Comparison of ENCODE assay signal across 1 cellular context in the genomic region with DNA sequence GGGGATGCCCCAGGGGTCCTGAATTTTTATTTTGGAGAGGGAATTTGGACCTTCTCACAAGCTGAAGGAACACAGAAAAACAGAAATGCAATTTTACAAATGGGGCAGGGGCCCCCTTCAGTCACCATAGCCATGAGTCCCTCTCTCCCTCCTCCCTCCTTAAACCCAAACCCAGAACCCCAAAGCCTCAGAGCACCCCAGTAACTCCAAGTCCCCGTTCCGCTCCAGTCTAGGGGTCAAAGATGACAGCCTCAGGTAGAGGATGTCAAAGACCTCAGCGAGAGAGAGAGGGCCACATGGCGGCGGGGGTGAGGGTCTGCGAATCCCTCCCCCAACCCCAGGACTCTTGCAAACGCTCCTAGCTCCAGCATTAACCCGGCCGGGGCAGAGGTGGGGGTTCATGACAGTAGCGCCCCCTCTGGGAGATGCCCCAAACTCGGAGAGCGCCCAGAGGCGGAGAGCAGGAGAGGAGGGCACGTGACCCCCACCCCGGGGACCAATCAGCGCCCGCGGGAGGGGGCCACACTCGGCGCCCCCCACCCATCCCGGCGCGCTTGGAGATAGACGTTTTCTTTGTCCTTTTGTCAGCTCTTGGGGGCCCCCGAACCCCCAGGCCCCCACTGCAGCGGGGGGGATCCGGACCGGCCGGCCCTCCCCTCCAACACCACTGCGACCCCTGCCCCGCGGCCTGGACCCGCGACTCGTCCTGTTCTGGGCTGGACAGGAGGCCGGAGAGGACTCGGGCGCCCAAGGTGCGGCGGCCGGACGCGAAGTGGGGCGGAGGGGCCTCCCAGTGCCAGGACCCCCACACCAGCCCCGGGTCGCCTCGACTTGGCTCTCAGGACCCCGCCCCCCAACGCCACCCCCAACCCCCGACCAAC.
A peak's percentile ranks its signal among the peaks of the same experiment; 100 is the strongest.
TF ChIP-seq lines count a peak whose summit lies in the region.

No MANE protein-coding gene starts in this region.

TF ChIP-seq in HepG2, 621 proteins besides CTCF, POLR2A, EP300 and RAD21 (continued from another document and continues in another):
- TF ChIP-seq SOX6 (IDR thresholded peaks at IDR 0.05) (no peak), SOX6 (CRISPR knock-in tag; IDR thresholded peaks at IDR 0.05) (0 out of 2 replicates have a peak, but pooled peaks have one; percentile 20), TBX2 (CRISPR knock-in tag; IDR thresholded peaks at IDR 0.05; ENCODE audit: borderline replicate concordance) (no peak), PHF8 (CRISPR knock-in tag; IDR thresholded peaks at IDR 0.05) (peak; percentile 67), NONO (IDR thresholded peaks at IDR 0.05) (no peak), NONO (CRISPR knock-in tag; conservative IDR thresholded peaks at IDR 0.05) (peak; percentile 52; the same call in 1 of the 2 replicates), RXRA (CRISPR knock-in tag; IDR thresholded peaks at IDR 0.05) (0 out of 2 replicates have a peak, but pooled peaks have one; percentile 47), CC2D1A (CRISPR knock-in tag; IDR thresholded peaks at IDR 0.05) (no peak), ZNF207 (IDR thresholded peaks at IDR 0.05; ENCODE audit: borderline replicate concordance) (no peak), GABPA (IDR thresholded peaks at IDR 0.05; ENCODE audit: low read depth, low read length) (no peak), GABPA (CRISPR knock-in tag; IDR thresholded peaks at IDR 0.05; ENCODE audit: low read depth) (no peak), PRPF4 (IDR thresholded peaks at IDR 0.05; ENCODE audit: low read depth, low read length, poor library complexity, severe bottlenecking) (no peak), SALL1 (CRISPR knock-in tag; IDR thresholded peaks at IDR 0.05) (peak; percentile 46), ARNTL (CRISPR knock-in tag; IDR thresholded peaks at IDR 0.05) (0 out of 2 replicates have a peak, but pooled peaks have one; percentile 37), KLF11 (CRISPR knock-in tag; IDR thresholded peaks at IDR 0.05) (no peak), ZFX (CRISPR knock-in tag; IDR thresholded peaks at IDR 0.05; ENCODE audit: low read depth) (peak; percentile 68; the same call in 1 of the 2 replicates), CENPX (CRISPR knock-in tag; IDR thresholded peaks at IDR 0.05) (no peak), MXD4 (CRISPR knock-in tag; IDR thresholded peaks at IDR 0.05) (peak; percentile 44; the same call in 1 of the 2 replicates), SNAI1 (CRISPR knock-in tag; IDR thresholded peaks at IDR 0.05; ENCODE audit: borderline replicate concordance) (peak; percentile 36; the same call in 1 of the 2 replicates), NCOA1 (CRISPR knock-in tag; IDR thresholded peaks at IDR 0.05) (peak; percentile 44; the same call in 1 of the 2 replicates), NAIF1 (CRISPR knock-in tag; IDR thresholded peaks at IDR 0.05; ENCODE audit: borderline replicate concordance) (no peak), HNF4G (IDR thresholded peaks at IDR 0.05; ENCODE audit: borderline replicate concordance, low read depth, low read length) (no peak), HNF4G (CRISPR knock-in tag; IDR thresholded peaks at IDR 0.05; ENCODE audit: borderline replicate concordance, low read depth) (no peak), SAP130 (CRISPR knock-in tag; IDR thresholded peaks at IDR 0.05; ENCODE audit: low read depth) (peak; percentile 61), ZBTB7B (CRISPR knock-in tag; IDR thresholded peaks at IDR 0.05) (peak; percentile 74), RARA (CRISPR knock-in tag; IDR thresholded peaks at IDR 0.05) (no peak), RBFOX2 (IDR thresholded peaks at IDR 0.05; ENCODE audit: low read depth, low read length) (peak; percentile 76)
- TF ChIP-seq, protein P1, sequence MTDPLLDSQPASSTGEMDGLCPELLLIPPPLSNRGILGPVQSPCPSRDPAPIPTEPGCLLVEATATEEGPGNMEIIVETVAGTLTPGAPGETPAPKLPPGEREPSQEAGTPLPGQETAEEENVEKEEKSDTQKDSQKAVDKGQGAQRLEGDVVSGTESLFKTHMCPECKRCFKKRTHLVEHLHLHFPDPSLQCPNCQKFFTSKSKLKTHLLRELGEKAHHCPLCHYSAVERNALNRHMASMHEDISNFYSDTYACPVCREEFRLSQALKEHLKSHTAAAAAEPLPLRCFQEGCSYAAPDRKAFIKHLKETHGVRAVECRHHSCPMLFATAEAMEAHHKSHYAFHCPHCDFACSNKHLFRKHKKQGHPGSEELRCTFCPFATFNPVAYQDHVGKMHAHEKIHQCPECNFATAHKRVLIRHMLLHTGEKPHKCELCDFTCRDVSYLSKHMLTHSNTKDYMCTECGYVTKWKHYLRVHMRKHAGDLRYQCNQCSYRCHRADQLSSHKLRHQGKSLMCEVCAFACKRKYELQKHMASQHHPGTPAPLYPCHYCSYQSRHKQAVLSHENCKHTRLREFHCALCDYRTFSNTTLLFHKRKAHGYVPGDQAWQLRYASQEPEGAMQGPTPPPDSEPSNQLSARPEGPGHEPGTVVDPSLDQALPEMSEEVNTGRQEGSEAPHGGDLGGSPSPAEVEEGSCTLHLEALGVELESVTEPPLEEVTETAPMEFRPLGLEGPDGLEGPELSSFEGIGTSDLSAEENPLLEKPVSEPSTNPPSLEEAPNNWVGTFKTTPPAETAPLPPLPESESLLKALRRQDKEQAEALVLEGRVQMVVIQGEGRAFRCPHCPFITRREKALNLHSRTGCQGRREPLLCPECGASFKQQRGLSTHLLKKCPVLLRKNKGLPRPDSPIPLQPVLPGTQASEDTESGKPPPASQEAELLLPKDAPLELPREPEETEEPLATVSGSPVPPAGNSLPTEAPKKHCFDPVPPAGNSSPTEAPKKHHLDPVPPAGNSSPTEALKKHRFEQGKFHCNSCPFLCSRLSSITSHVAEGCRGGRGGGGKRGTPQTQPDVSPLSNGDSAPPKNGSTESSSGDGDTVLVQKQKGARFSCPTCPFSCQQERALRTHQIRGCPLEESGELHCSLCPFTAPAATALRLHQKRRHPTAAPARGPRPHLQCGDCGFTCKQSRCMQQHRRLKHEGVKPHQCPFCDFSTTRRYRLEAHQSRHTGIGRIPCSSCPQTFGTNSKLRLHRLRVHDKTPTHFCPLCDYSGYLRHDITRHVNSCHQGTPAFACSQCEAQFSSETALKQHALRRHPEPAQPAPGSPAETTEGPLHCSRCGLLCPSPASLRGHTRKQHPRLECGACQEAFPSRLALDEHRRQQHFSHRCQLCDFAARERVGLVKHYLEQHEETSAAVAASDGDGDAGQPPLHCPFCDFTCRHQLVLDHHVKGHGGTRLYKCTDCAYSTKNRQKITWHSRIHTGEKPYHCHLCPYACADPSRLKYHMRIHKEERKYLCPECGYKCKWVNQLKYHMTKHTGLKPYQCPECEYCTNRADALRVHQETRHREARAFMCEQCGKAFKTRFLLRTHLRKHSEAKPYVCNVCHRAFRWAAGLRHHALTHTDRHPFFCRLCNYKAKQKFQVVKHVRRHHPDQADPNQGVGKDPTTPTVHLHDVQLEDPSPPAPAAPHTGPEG (CRISPR knock-in tag; IDR thresholded peaks at IDR 0.05): no peak
- TF ChIP-seq, protein P2, sequence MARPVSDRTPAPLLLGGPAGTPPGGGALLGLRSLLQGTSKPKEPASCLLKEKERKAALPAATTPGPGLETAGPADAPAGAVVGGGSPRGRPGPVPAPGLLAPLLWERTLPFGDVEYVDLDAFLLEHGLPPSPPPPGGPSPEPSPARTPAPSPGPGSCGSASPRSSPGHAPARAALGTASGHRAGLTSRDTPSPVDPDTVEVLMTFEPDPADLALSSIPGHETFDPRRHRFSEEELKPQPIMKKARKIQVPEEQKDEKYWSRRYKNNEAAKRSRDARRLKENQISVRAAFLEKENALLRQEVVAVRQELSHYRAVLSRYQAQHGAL (CRISPR knock-in tag; IDR thresholded peaks at IDR 0.05; ENCODE audit: not compliant biosample characterization): no peak
- TF ChIP-seq, protein P3, sequence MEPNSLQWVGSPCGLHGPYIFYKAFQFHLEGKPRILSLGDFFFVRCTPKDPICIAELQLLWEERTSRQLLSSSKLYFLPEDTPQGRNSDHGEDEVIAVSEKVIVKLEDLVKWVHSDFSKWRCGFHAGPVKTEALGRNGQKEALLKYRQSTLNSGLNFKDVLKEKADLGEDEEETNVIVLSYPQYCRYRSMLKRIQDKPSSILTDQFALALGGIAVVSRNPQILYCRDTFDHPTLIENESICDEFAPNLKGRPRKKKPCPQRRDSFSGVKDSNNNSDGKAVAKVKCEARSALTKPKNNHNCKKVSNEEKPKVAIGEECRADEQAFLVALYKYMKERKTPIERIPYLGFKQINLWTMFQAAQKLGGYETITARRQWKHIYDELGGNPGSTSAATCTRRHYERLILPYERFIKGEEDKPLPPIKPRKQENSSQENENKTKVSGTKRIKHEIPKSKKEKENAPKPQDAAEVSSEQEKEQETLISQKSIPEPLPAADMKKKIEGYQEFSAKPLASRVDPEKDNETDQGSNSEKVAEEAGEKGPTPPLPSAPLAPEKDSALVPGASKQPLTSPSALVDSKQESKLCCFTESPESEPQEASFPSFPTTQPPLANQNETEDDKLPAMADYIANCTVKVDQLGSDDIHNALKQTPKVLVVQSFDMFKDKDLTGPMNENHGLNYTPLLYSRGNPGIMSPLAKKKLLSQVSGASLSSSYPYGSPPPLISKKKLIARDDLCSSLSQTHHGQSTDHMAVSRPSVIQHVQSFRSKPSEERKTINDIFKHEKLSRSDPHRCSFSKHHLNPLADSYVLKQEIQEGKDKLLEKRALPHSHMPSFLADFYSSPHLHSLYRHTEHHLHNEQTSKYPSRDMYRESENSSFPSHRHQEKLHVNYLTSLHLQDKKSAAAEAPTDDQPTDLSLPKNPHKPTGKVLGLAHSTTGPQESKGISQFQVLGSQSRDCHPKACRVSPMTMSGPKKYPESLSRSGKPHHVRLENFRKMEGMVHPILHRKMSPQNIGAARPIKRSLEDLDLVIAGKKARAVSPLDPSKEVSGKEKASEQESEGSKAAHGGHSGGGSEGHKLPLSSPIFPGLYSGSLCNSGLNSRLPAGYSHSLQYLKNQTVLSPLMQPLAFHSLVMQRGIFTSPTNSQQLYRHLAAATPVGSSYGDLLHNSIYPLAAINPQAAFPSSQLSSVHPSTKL (CRISPR knock-in tag; IDR thresholded peaks at IDR 0.05): 0 out of 2 replicates have a peak, but pooled peaks have one; percentile 35
- TF ChIP-seq, protein P4, sequence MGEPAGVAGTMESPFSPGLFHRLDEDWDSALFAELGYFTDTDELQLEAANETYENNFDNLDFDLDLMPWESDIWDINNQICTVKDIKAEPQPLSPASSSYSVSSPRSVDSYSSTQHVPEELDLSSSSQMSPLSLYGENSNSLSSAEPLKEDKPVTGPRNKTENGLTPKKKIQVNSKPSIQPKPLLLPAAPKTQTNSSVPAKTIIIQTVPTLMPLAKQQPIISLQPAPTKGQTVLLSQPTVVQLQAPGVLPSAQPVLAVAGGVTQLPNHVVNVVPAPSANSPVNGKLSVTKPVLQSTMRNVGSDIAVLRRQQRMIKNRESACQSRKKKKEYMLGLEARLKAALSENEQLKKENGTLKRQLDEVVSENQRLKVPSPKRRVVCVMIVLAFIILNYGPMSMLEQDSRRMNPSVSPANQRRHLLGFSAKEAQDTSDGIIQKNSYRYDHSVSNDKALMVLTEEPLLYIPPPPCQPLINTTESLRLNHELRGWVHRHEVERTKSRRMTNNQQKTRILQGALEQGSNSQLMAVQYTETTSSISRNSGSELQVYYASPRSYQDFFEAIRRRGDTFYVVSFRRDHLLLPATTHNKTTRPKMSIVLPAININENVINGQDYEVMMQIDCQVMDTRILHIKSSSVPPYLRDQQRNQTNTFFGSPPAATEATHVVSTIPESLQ (CRISPR knock-in tag; conservative IDR thresholded peaks at IDR 0.05): no peak
- TF ChIP-seq, protein P5, sequence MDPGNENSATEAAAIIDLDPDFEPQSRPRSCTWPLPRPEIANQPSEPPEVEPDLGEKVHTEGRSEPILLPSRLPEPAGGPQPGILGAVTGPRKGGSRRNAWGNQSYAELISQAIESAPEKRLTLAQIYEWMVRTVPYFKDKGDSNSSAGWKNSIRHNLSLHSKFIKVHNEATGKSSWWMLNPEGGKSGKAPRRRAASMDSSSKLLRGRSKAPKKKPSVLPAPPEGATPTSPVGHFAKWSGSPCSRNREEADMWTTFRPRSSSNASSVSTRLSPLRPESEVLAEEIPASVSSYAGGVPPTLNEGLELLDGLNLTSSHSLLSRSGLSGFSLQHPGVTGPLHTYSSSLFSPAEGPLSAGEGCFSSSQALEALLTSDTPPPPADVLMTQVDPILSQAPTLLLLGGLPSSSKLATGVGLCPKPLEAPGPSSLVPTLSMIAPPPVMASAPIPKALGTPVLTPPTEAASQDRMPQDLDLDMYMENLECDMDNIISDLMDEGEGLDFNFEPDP (CRISPR knock-in tag; conservative IDR thresholded peaks at IDR 0.05): no peak
- TF ChIP-seq, protein P6, sequence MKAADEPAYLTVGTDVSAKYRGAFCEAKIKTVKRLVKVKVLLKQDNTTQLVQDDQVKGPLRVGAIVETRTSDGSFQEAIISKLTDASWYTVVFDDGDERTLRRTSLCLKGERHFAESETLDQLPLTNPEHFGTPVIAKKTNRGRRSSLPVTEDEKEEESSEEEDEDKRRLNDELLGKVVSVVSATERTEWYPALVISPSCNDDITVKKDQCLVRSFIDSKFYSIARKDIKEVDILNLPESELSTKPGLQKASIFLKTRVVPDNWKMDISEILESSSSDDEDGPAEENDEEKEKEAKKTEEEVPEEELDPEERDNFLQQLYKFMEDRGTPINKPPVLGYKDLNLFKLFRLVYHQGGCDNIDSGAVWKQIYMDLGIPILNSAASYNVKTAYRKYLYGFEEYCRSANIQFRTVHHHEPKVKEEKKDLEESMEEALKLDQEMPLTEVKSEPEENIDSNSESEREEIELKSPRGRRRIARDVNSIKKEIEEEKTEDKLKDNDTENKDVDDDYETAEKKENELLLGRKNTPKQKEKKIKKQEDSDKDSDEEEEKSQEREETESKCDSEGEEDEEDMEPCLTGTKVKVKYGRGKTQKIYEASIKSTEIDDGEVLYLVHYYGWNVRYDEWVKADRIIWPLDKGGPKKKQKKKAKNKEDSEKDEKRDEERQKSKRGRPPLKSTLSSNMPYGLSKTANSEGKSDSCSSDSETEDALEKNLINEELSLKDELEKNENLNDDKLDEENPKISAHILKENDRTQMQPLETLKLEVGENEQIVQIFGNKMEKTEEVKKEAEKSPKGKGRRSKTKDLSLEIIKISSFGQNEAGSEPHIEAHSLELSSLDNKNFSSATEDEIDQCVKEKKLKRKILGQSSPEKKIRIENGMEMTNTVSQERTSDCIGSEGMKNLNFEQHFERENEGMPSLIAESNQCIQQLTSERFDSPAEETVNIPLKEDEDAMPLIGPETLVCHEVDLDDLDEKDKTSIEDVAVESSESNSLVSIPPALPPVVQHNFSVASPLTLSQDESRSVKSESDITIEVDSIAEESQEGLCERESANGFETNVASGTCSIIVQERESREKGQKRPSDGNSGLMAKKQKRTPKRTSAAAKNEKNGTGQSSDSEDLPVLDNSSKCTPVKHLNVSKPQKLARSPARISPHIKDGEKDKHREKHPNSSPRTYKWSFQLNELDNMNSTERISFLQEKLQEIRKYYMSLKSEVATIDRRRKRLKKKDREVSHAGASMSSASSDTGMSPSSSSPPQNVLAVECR (CRISPR knock-in tag; IDR thresholded peaks at IDR 0.05; ENCODE audit: borderline replicate concordance): peak; percentile 32; the same call in 1 of the 2 replicates
